In genomic region chr3:100348727-100349126, GRCh38 we compare ENCODE assay signal across 24 cellular contexts.
"Had no signal": no experiment of that assay in that cellular context is flagged by ENCODE, and none has a peak within 500 bp of the region (broad histone marks: within the 10 kb centered on the region; RNA-seq: fewer than 3 reads in every experiment).

No MANE protein-coding gene starts in this region.

- H3K27ac Mint-ChIP-seq: dendritic cell treated with granulocyte-macrophage colony-stimulating factor and Interleukin-4, amounts not matched to agents 40 ng/mL and 50 ng/mL, for 4 days; effector memory CD8-positive, alpha-beta T cell had no signal

- H3K4me3 Mint-ChIP-seq: dendritic cell treated with granulocyte-macrophage colony-stimulating factor and Interleukin-4, amounts not matched to agents 40 ng/mL and 50 ng/mL, for 4 days; effector memory CD8-positive, alpha-beta T cell had no signal

- H3K27ac ChIP-seq: colonic mucosa, coronary artery, dorsolateral prefrontal cortex, epithelial cell of prostate, esophagus muscularis mucosa, esophagus squamous epithelium, foreskin keratinocyte, gastrocnemius medialis, gastroesophageal sphincter, heart left ventricle, heart right ventricle had no signal

- H3K27me3 ChIP-seq: colonic mucosa, dorsolateral prefrontal cortex, esophagus muscularis mucosa, esophagus squamous epithelium, foreskin keratinocyte, gastrocnemius medialis, gastroesophageal sphincter, heart left ventricle, heart right ventricle had no signal

- DNase-seq: colonic mucosa; cortex of kidney; dermis blood vessel endothelial cell; dorsolateral prefrontal cortex; effector CD4-positive, alpha-beta T cell; effector CD8-positive, alpha-beta T cell; effector memory CD4-positive, alpha-beta T cell; effector memory CD8-positive, alpha-beta T cell; erythroblast; esophagus squamous epithelium; foreskin fibroblast; foreskin keratinocyte; foreskin melanocyte; gastrocnemius medialis; glutamatergic neuron; head of caudate nucleus; heart left ventricle; heart right ventricle had no signal

- H3K36me3 ChIP-seq: colonic mucosa had no signal

- H3K4me3 ChIP-seq: colonic mucosa, coronary artery, dorsolateral prefrontal cortex, esophagus muscularis mucosa, esophagus squamous epithelium, gastrocnemius medialis, gastroesophageal sphincter, heart left ventricle, heart right ventricle had no signal

- ATAC-seq: effector memory CD8-positive, alpha-beta T cell; esophagus mucosa; foreskin keratinocyte; gastrocnemius medialis; gastroesophageal sphincter; heart left ventricle had no signal

- H3K9me3 ChIP-seq: colonic mucosa, esophagus muscularis mucosa, esophagus squamous epithelium, gastrocnemius medialis, gastroesophageal sphincter, heart left ventricle had no signal

- H3K27me3 Mint-ChIP-seq: dendritic cell treated with granulocyte-macrophage colony-stimulating factor and Interleukin-4, amounts not matched to agents 40 ng/mL and 50 ng/mL, for 4 days; effector memory CD8-positive, alpha-beta T cell had no signal

- H3K9me3 Mint-ChIP-seq: dendritic cell treated with granulocyte-macrophage colony-stimulating factor and Interleukin-4, amounts not matched to agents 40 ng/mL and 50 ng/mL, for 4 days; effector memory CD8-positive, alpha-beta T cell had no signal

- H3K4me1 ChIP-seq: colonic mucosa, esophagus muscularis mucosa, esophagus squamous epithelium, foreskin keratinocyte, gastrocnemius medialis, gastroesophageal sphincter had no signal
